Comparison of ENCODE assay signal across 12 cellular contexts in genomic region chr1:205183676-205184335, GRCh38. TPM values are rescaled to one million over a fixed set of nuclear protein-coding genes. Genes with fewer than 3 reads are reported as not detected.
DNase-seq lines count a peak whose midpoint lies in the region; ATAC-seq and TF ChIP-seq lines count a peak whose summit lies in the region.
"Had no signal": no experiment of that assay in that cellular context is flagged by ENCODE, and none has a peak within 500 bp of the region (broad histone marks: within the 10 kb centered on the region; RNA-seq: fewer than 3 reads in every experiment).

No MANE protein-coding gene starts in this region.

- H3K27me3 ChIP-seq in hepatocyte = no peaks in the 10 kb centered on the region
- H3K27me3 ChIP-seq in transverse colon = no peaks in the 10 kb centered on the region
- H3K27me3 ChIP-seq: BE2C, body of pancreas had no signal

- H3K27me3 Mint-ChIP-seq in activated naive CD4-positive, alpha-beta T cell treated with anti-CD3 and anti-CD28 coated beads, Interleukin-2, amount 50 U/mL, for 24 hours = no peaks in the 10 kb centered on the region

- intact Hi-C loops in transverse colon (cut with DNase I; ENCODE audit: low total_unique reads) = no loop called here

- H3K9me2 ChIP-seq in hepatocyte (replicated peaks; ENCODE audit: insufficient read depth) = no peaks in the 10 kb centered on the region

- H3K79me2 ChIP-seq in hepatocyte = peaks cover 36% of the 10 kb centered on the region

- 52% methylated on average over 4 of the region's 4 CpGs for WGBS in hepatocyte (ENCODE audit: low lambda C conversion rate, missing lambda C conversion rate)
- 65 to 80% methylated on average over 3 to 4 of the region's 4 CpGs for WGBS in transverse colon (ENCODE audit: low coverage in 1 of 2), 2 donors

- ATAC-seq in HG02678 (IDR thresholded peaks at IDR 0.05; ENCODE audit: unreplicated experiment) = no peak
- ATAC-seq in HG03095 (IDR thresholded peaks at IDR 0.05; ENCODE audit: unreplicated experiment) = no peak
- ATAC-seq: body of pancreas had no signal

- peaks cover 50% of the 10 kb centered on the region for H3K4me1 Mint-ChIP-seq in activated naive CD4-positive, alpha-beta T cell treated with anti-CD3 and anti-CD28 coated beads, Interleukin-2, amount 50 U/mL, for 24 hours

- no peaks in the 10 kb centered on the region for H3K9me3 ChIP-seq in hepatocyte (ENCODE audit: low read depth)
- no peaks in the 10 kb centered on the region for H3K9me3 ChIP-seq in transverse colon
- H3K9me3 ChIP-seq: BE2C, body of pancreas had no signal

- H3K27ac ChIP-seq in hepatocyte (peak overlapping the region; percentile 2), transverse colon (peak overlapping the region in 3 of 4 donors; percentile 4 to 20 (median 13))

- no peak for TF ChIP-seq POLR2A in transverse colon (IDR thresholded peaks at IDR 0.05)

- no peak for TF ChIP-seq EP300 in transverse colon (IDR thresholded peaks at IDR 0.05; ENCODE audit: low read depth)

- no peak overlapping the region for H2AFZ ChIP-seq in hepatocyte
- H2AFZ ChIP-seq: parathyroid adenoma had no signal

- peak overlapping the region; percentile 25 for H3K27ac Mint-ChIP-seq in activated naive CD4-positive, alpha-beta T cell treated with anti-CD3 and anti-CD28 coated beads, Interleukin-2, amount 50 U/mL, for 24 hours

- H3K9me3 Mint-ChIP-seq in activated naive CD4-positive, alpha-beta T cell treated with anti-CD3 and anti-CD28 coated beads, Interleukin-2, amount 50 U/mL, for 24 hours = no peaks in the 10 kb centered on the region

- H4K20me1 ChIP-seq in hepatocyte (ENCODE audit: insufficient read depth, poor library complexity, severe bottlenecking) = no peaks in the 10 kb centered on the region

- peaks cover 19% of the 10 kb centered on the region for H3K36me3 Mint-ChIP-seq in activated naive CD4-positive, alpha-beta T cell treated with anti-CD3 and anti-CD28 coated beads, Interleukin-2, amount 50 U/mL, for 24 hours

- no peak overlapping the region for H3K4me3 Mint-ChIP-seq in activated naive CD4-positive, alpha-beta T cell treated with anti-CD3 and anti-CD28 coated beads, Interleukin-2, amount 50 U/mL, for 24 hours

- no peak for TF ChIP-seq CTCF in hepatocyte (IDR thresholded peaks at IDR 0.05; ENCODE audit: poor library complexity)
- TF ChIP-seq CTCF in transverse colon (IDR thresholded peaks at IDR 0.05) = no peak

- no peak overlapping the region for H3K4me3 ChIP-seq in hepatocyte
- H3K4me3 ChIP-seq in transverse colon = no peak overlapping the region
- H3K4me3 ChIP-seq: body of pancreas had no signal

- no peaks in the 10 kb centered on the region for H3K36me3 ChIP-seq in hepatocyte (replicated peaks; ENCODE audit: insufficient read depth, low read depth)
- H3K36me3 ChIP-seq in transverse colon = no peaks in the 10 kb centered on the region

- H3K4me1 ChIP-seq in hepatocyte (ENCODE audit: insufficient read depth) (no peaks in the 10 kb centered on the region), transverse colon (peaks cover 0 to 15% (median 2%) of the 10 kb centered on the region in 4 donors)
- H3K4me1 ChIP-seq: BE2C, parathyroid adenoma had no signal

- in situ Hi-C loops in transverse colon (cut with MboI; ENCODE audit: low pct_ligation_motif_present in 1 of 4, low pct_unique_long_range_greater_than_20kb in 1 of 4, low sequenced_read_pairs in 3 of 4) = no loop called here

- no peak overlapping the region for H3K4me2 ChIP-seq in hepatocyte

- DNase-seq in activated naive CD4-positive, alpha-beta T cell treated with Interleukin-2 at 50 U/mL for 16 hours = no peak
- DNase-seq in amniotic epithelial cell (ENCODE audit: low read depth) (peak; percentile 64), hepatocyte (ENCODE audit: low spot score) (no peak), transverse colon (no peak), middle frontal gyrus (ENCODE audit: extremely low spot score, low spot score) (no peak)
- DNase-seq: BE2C, body of pancreas, NCI-H226 had no signal

RNA-seq across cellular contexts. Expression of gene DSTYK, which starts 27.7 kb away (rescaled TPM):
- total RNA-seq in hepatocyte (8.5 and 11.0 TPM in 2 replicates), transverse colon (1 to 10 TPM; 2.2 to 9.8 (median 6.5) TPM)
- polyA plus RNA-seq in hepatocyte = 7.7 and 8.4 TPM in 2 replicates

RNA-seq across cellular contexts. Expression of gene TMCC2, which starts 43.9 kb away (rescaled TPM):
- 2.4 and 2.5 TPM in 2 replicates for total RNA-seq in hepatocyte
- polyA plus RNA-seq in hepatocyte = 1.7 and 2.9 TPM in 2 replicates
- total RNA-seq in transverse colon = 1 to 10 TPM in 2 of 4 donors, under 1 TPM in 1, not detected in 1; 0.80 to 1.2 (median 1.1) TPM
